Comparison of ENCODE assay signal across 11 cellular contexts in genomic region chrX:101383679-101384078, GRCh38.
DNase-seq lines count a peak whose midpoint lies in the region; ATAC-seq, FAIRE-seq and TF ChIP-seq lines count a peak whose summit lies in the region.
"Had no signal": no experiment of that assay in that cellular context is flagged by ENCODE, and none has a peak within 500 bp of the region (broad histone marks: within the 10 kb centered on the region; RNA-seq: fewer than 3 reads in every experiment).

No MANE protein-coding gene starts in this region.

- peak overlapping the region; percentile 98 for H3K4me3 Mint-ChIP-seq in memory B cell

- H3K27me3 Mint-ChIP-seq in memory B cell, result no peaks in the 10 kb centered on the region

- peaks cover 5% of the 10 kb centered on the region for H3K36me3 Mint-ChIP-seq in memory B cell

- TF ChIP-seq POLR2A in H54 (IDR thresholded peaks at IDR 0.05; ENCODE audit: low read depth, low read length), result no peak

- peak overlapping the region; percentile 93 for H3K27ac Mint-ChIP-seq in memory B cell

- H3K9me3 Mint-ChIP-seq in memory B cell, result no peaks in the 10 kb centered on the region

- ATAC-seq in GM18861 (IDR thresholded peaks at IDR 0.05; ENCODE audit: unreplicated experiment) (peak; percentile 72), GM21528 (IDR thresholded peaks at IDR 0.05; ENCODE audit: low FRiP score, unreplicated experiment) (peak; percentile 69), HG03354 (IDR thresholded peaks at IDR 0.05; ENCODE audit: poor library complexity, severe bottlenecking, unreplicated experiment) (peak; percentile 77), memory B cell (ENCODE audit: low read depth) (peak; percentile 59)
- ATAC-seq in activated CD4-positive, CD25-positive, alpha-beta regulatory T cell treated with anti-CD3 and anti-CD28 coated beads, Interleukin-2, amount 50 U/mL, for 24 hours, result no peak

- DNase-seq in memory B cell (ENCODE audit: low spot score in 2 of 2) (peak in 1 of 2 donors; percentile 7), H54 (ENCODE audit: insufficient read length, low spot score) (no peak), globus pallidus (ENCODE audit: low spot score) (no peak)
- no peak for DNase-seq in activated effector memory CD4-positive, alpha-beta T cell treated with Interleukin-2 at 50 U/mL for 16 hours
- DNase-seq: NCI-H187 treated with DMSO at 0.1 percent for 48 hours; stimulated activated CD4-positive, alpha-beta T cell treated with anti-CD3 and anti-CD28 coated beads, Interleukin-4, amount 100 ng/mL, for 4 hours; T1000 had no signal

- peaks cover 21% of the 10 kb centered on the region for H3K4me1 Mint-ChIP-seq in memory B cell

- FAIRE-seq in H54 (lab: Jason Lieb, UNC), result no peak

Comparison
In these comparisons a context has a peak if more than half of its experiments do, and no peak if none do; other contexts are left out.
1. ATAC-seq: peak in GM18861 (single experiment), GM21528 (single experiment), HG03354 (single experiment) and memory B cell (single experiment); none in activated CD4-positive, CD25-positive, alpha-beta regulatory T cell treated with anti-CD3 and anti-CD28 coated beads, Interleukin-2, amount 50 U/mL, for 24 hours (0 of 2).